Comparison of ENCODE assay signal across 8 cellular contexts in the genomic region with DNA sequence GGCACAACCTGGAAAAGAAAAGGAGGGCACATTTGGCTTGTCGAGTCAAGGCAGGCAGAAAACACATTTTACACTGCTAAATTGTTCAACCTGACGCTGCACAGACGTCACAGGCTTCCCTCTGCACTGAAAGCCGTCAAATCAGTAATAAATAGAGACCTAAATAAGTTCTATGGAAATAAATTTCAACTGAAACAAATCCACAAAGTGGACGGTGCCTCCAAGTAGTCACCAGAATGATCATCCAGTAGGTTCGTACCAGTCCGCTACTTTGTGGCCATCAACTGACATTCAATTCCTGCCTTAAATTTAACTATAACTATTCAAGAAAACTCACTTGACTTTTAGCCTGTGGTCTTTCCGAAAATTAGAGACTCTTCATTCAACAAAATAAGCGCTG. TPM values are rescaled to one million over a fixed set of nuclear protein-coding genes. Genes with fewer than 3 reads are reported as not detected.
DNase-seq lines count a peak whose midpoint lies in the region; ATAC-seq and TF ChIP-seq lines count a peak whose summit lies in the region.

No MANE protein-coding gene starts in this region.

- DNase-seq in A673 (ENCODE audit: low spot score) (no peak), choroid plexus epithelial cell (ENCODE audit: low read depth) (no peak), naive B cell (no peak), NCI-H1048 (lab: John Stamatoyannopoulos, UW) (no peak), HT-29 (ENCODE audit: low spot score) (no peak), DMS153 (lab: John Stamatoyannopoulos, UW) (no peak), COLO668 (lab: John Stamatoyannopoulos, UW; ENCODE audit: unreplicated experiment) (no peak)

- TF ChIP-seq CTCF in A673 (conservative IDR thresholded peaks at IDR 0.05; ENCODE audit: low read depth, low read length) (no peak), choroid plexus epithelial cell (conservative IDR thresholded peaks at IDR 0.05; ENCODE audit: low read depth, low read length) (no peak)

- peak overlapping the region; percentile 59 for H3K9ac ChIP-seq in HUES64 (ENCODE audit: low read depth, low read length)

- WGBS in HUES64 = 64% methylated on average over 9 of the region's 9 CpGs

- H3K4me1 Mint-ChIP-seq in naive B cell = peaks cover 13 to 28% (median 22%) of the 10 kb centered on the region in 3 donors

- H3K36me3 Mint-ChIP-seq in naive B cell = peaks cover 0 to 8% of the 10 kb centered on the region in 2 donors

- H3K4me3 Mint-ChIP-seq in naive B cell = peak overlapping the region; percentile 80 to 93 (median 88)

- BruUV-seq in A673 (replicated peaks; lab: Mats Ljungman, UMichigan) = no TSS peak

- no peak for ATAC-seq in naive B cell (ENCODE audit: low read depth in 2 of 2)

- H3K4me1 ChIP-seq in A673 (ENCODE audit: insufficient read depth, low read length, poor library complexity, severe bottlenecking) = peaks cover 3% of the 10 kb centered on the region
- H3K4me1 ChIP-seq in HUES64 (ENCODE audit: insufficient read depth, low read length) = peaks cover 9% of the 10 kb centered on the region

- intact Hi-C loops in A673 (cut with micrococcal nuclease; ENCODE audit: unreplicated experiment) = no loop called here

- no peak overlapping the region for H3K27ac ChIP-seq in A673 (ENCODE audit: low read depth, low read length, poor library complexity, severe bottlenecking)
- H3K27ac ChIP-seq in HUES64 (ENCODE audit: low read depth, low read length) = no peak overlapping the region

- CTCF ChIA-PET in A673 (lab: Charles Lee) = interaction anchor here (0.6 kb wide), 1 partner anchor 212 kb away, joined by 4 read pairs; no protein-coding TSS in a partner anchor

- H3K36me3 ChIP-seq in A673 (ENCODE audit: insufficient read depth, low read length, poor library complexity, severe bottlenecking) = no peaks in the 10 kb centered on the region
- no peaks in the 10 kb centered on the region for H3K36me3 ChIP-seq in HUES64 (ENCODE audit: insufficient read depth, low read length)

- H3K9me3 ChIP-seq in A673 (ENCODE audit: low read depth, low read length, poor library complexity, severe bottlenecking) = no peaks in the 10 kb centered on the region
- no peaks in the 10 kb centered on the region for H3K9me3 ChIP-seq in HUES64 (ENCODE audit: insufficient read depth, low read depth, low read length)

- peaks cover 3% of the 10 kb centered on the region for H3K27me3 ChIP-seq in A673 (replicated peaks; ENCODE audit: insufficient read depth, low read depth, low read length, poor library complexity)
- peaks cover 12% of the 10 kb centered on the region for H3K27me3 ChIP-seq in HUES64 (ENCODE audit: insufficient read depth, low read length)

- no peaks in the 10 kb centered on the region for H3K9me3 Mint-ChIP-seq in naive B cell

- H3K27me3 Mint-ChIP-seq in naive B cell = peaks cover 0 to 4% (median 2%) of the 10 kb centered on the region in 3 donors

- H3K4me3 ChIP-seq in A673 (ENCODE audit: low read depth, low read length, poor library complexity, severe bottlenecking) = peak overlapping the region; percentile 60
- H3K4me3 ChIP-seq in HUES64 (ENCODE audit: low read length) = peak overlapping the region; percentile 77
- H3K4me3 ChIP-seq in choroid plexus epithelial cell (ENCODE audit: low read depth, low read length) = peak overlapping the region; percentile 84

- POLR2A ChIA-PET in A673 (lab: Charles Lee; ENCODE audit: low non-redundant PET) = no interaction called here

- peak overlapping the region; percentile 87 to 96 (median 92) for H3K27ac Mint-ChIP-seq in naive B cell

RNA-seq across cellular contexts. Expression of a gene that starts 49.0 kb away (rescaled TPM):
- not detected in 2 replicates for total RNA-seq in A673 (2021)
- polyA plus RNA-seq in HUES64 (2013, experiment 1 of 2) = not detected
- polyA plus RNA-seq in HUES64 (2013, experiment 2 of 2) = not detected
- not detected for polyA plus RNA-seq in naive B cell (ENCODE audit: low read depth in 6 of 6)
- total RNA-seq in HT-29 (2014; rRNA removed; shearing (Covaris generic)) = not detected in 2 replicates

RNA-seq across cellular contexts. Expression of a gene that starts 54.3 kb away (rescaled TPM):
- total RNA-seq in A673 (2021) = 274 and 350 TPM in 2 replicates
- 199 TPM for polyA plus RNA-seq in HUES64 (2013, experiment 1 of 2)
- 216 TPM for polyA plus RNA-seq in HUES64 (2013, experiment 2 of 2)
- 100 to 1,000 TPM; 126 to 139 (median 131) TPM for polyA plus RNA-seq in naive B cell (ENCODE audit: low read depth in 6 of 6)
- 45.2 and 56.8 TPM in 2 replicates for total RNA-seq in HT-29 (2014; rRNA removed; shearing (Covaris generic))
